ENCODE assay signal across 10 cellular contexts in the genomic region with DNA sequence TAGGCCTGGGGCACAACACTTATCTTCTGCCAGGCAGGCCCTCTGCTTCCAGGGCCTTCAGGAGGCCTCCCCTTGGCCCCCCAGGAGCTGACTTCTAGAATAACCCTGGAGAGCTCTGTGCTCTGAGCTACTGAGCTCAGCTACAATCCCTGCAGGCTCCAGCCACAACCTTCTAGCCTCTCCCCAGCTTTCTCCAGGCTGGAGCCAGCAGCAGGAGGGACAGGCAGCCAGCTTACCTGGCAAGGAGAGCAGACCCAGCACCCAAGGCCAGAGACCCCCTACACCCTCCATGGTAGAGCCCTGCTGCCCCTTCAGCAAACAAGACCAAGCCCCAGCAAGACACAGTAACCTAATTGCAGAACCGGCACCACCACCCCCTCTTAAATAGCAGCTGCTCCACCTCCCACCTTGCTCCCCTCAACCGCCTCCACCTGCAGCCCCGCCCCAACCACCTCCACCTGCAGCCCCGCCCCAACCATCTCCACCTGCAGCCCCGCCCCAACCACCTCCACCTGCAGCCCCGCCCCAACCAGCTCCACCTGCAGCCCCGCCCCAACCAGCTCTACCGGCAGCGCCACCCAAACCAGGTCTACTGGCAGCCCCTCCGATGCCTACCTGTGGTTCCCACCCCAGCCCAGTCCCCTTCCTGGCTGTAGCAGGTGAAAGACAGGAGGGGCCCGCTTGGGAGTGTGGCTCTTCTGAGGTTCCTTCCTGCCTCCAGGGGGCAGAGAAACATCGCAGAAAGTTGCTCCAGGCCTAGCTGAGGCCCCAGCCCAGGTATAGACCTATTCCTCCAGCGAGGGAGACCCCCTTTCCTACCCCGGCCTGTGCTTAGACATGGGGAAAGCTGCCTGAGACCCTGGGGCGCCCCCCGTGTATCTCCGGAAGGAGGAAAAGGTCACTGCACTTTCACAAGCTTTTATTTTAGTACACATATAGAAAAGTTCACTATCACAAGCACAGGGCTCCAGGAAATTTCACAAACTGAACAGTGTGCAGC. TPM values are rescaled to one million over a fixed set of nuclear protein-coding genes. Genes with fewer than 3 reads are reported as not detected.
DNase-seq lines count a peak whose midpoint lies in the region; ATAC-seq and TF ChIP-seq lines count a peak whose summit lies in the region.
"Had no signal": no experiment of that assay in that cellular context is flagged by ENCODE, and none has a peak within 500 bp of the region (broad histone marks: within the 10 kb centered on the region; RNA-seq: fewer than 3 reads in every experiment).

A gene (minus strand): TSS at position 357 of the 1,000 bp plus-strand sequence. CDS start 66 bp downstream, at position 291.

- peak; percentile 50 to 83 (median 72) for DNase-seq in CD8-positive, alpha-beta T cell
- DNase-seq in NCI-H69 (lab: John Stamatoyannopoulos, UW), result peak; percentile 84
- peak; percentile 61 for DNase-seq in activated T-cell treated with anti-CD3 and anti-CD28 coated beads for 1 hour (ENCODE audit: low read depth)
- DNase-seq in fibroblast of lung (ENCODE audit: low read depth in 2 of 2), result peak; percentile 23 to 38
- peak; percentile 79 for DNase-seq in neural progenitor cell (ENCODE audit: low spot score)

- no peaks in the 10 kb centered on the region for H4K20me1 ChIP-seq in fibroblast of lung (ENCODE audit: control insufficient read depth, extremely low read depth, insufficient read depth, low read length)
- H4K20me1 ChIP-seq in neural progenitor cell (ENCODE audit: low read depth), result no peaks in the 10 kb centered on the region

- H3K4me1 Mint-ChIP-seq in CD8-positive, alpha-beta T cell (ENCODE audit: low read depth), result peaks cover 31% of the 10 kb centered on the region
- no peaks in the 10 kb centered on the region for H3K4me1 Mint-ChIP-seq in neural progenitor cell

- H3K27ac ChIP-seq in CD8-positive, alpha-beta T cell (ENCODE audit: low read depth, low read length), result no peak within 1 kb of the TSS
- H3K27ac ChIP-seq in fibroblast of lung (ENCODE audit: insufficient read depth, low read length), result no peak within 1 kb of the TSS
- H3K27ac ChIP-seq in neural progenitor cell, result no peak within 1 kb of the TSS

- POLR2A ChIA-PET in CD8-positive, alpha-beta T cell (lab: Charles Lee), result interaction anchor here (0.9 to 4.1 kb wide), 8 partner anchors 10 to 70 kb away, joined by 3 to 61 read pairs (median 5); a partner anchor contains a TSS

- H3K79me2 ChIP-seq in fibroblast of lung (ENCODE audit: control insufficient read depth, insufficient read depth, low read length) (no peaks in the 10 kb centered on the region), neural progenitor cell (ENCODE audit: low read depth) (no peaks in the 10 kb centered on the region)

- CTCF ChIA-PET in CD8-positive, alpha-beta T cell (lab: Charles Lee), result interaction anchor here (0.6 to 22.6 kb wide), 39 partner anchors 9 to 821 kb away, joined by 3 to 775 read pairs (median 5); a partner anchor contains a TSS

- no peak within 1 kb of the TSS for H3K4me3 Mint-ChIP-seq in CD8-positive, alpha-beta T cell
- H3K4me3 Mint-ChIP-seq in neural progenitor cell, result no peak within 1 kb of the TSS

- H3K36me3 ChIP-seq in CD8-positive, alpha-beta T cell (ENCODE audit: insufficient read depth, low read length), result peaks cover 8% of the 10 kb centered on the region
- no peaks in the 10 kb centered on the region for H3K36me3 ChIP-seq in fibroblast of lung (ENCODE audit: control insufficient read depth, insufficient read depth, low read length)
- no peaks in the 10 kb centered on the region for H3K36me3 ChIP-seq in neural progenitor cell

- H3F3A ChIP-seq in neural progenitor cell (ENCODE audit: low read depth), result no peaks in the 10 kb centered on the region

- no peaks in the 10 kb centered on the region for H3K9me3 ChIP-seq in CD8-positive, alpha-beta T cell (ENCODE audit: low read length)
- no peaks in the 10 kb centered on the region for H3K9me3 ChIP-seq in fibroblast of lung (ENCODE audit: control insufficient read depth, insufficient read depth, low read depth, low read length)
- no peaks in the 10 kb centered on the region for H3K9me3 ChIP-seq in neural progenitor cell (ENCODE audit: low read depth)

- no peaks in the 10 kb centered on the region for H3K27me3 Mint-ChIP-seq in CD8-positive, alpha-beta T cell (ENCODE audit: low read depth)
- peaks cover 4% of the 10 kb centered on the region for H3K27me3 Mint-ChIP-seq in neural progenitor cell (ENCODE audit: insufficient read depth, low read depth)

- H3K9ac ChIP-seq in fibroblast of lung (ENCODE audit: insufficient read depth, low read length), result no peak within 1 kb of the TSS
- no peak within 1 kb of the TSS for H3K9ac ChIP-seq in neural progenitor cell

- H3K27me3 ChIP-seq in CD8-positive, alpha-beta T cell (ENCODE audit: insufficient read depth, low read length), result no peaks in the 10 kb centered on the region
- peaks cover 17% of the 10 kb centered on the region for H3K27me3 ChIP-seq in fibroblast of lung (ENCODE audit: control insufficient read depth, insufficient read depth, low read length)
- H3K27me3 ChIP-seq in neural progenitor cell, result no peaks in the 10 kb centered on the region

- H2AFZ ChIP-seq in fibroblast of lung (ENCODE audit: low read length), result no peak within 1 kb of the TSS
- H2AFZ ChIP-seq in neural progenitor cell (replicated peaks), result no peak within 1 kb of the TSS

- H3K4me2 ChIP-seq in fibroblast of lung (ENCODE audit: extremely low read depth, insufficient read depth, low read length) (no peak within 1 kb of the TSS), neural progenitor cell (no peak within 1 kb of the TSS)

- peak; percentile 52 for TF ChIP-seq CTCF in CD8-positive, alpha-beta T cell (IDR thresholded peaks at IDR 0.05)
- TF ChIP-seq CTCF in fibroblast of lung (conservative IDR thresholded peaks at IDR 0.05 in 1 of 2, IDR thresholded peaks at IDR 0.05 in 1 of 2; ENCODE audit: low read depth in 1 of 2, low read length in 2 of 2), result peak; percentile 53 to 60
- TF ChIP-seq CTCF in neural progenitor cell (IDR thresholded peaks at IDR 0.05), result peak; percentile 72

- peaks cover 23% of the 10 kb centered on the region for H3K4me1 ChIP-seq in CD8-positive, alpha-beta T cell (ENCODE audit: insufficient read depth, low read length)
- H3K4me1 ChIP-seq in fibroblast of lung (ENCODE audit: control insufficient read depth, extremely low read depth, insufficient read depth, low read length) (no peaks in the 10 kb centered on the region), neural progenitor cell (no peaks in the 10 kb centered on the region)

- H3K9me3 Mint-ChIP-seq in CD8-positive, alpha-beta T cell, result no peaks in the 10 kb centered on the region
- no peaks in the 10 kb centered on the region for H3K9me3 Mint-ChIP-seq in neural progenitor cell

- peak within 1 kb of the TSS; percentile 63 for H3K27ac Mint-ChIP-seq in CD8-positive, alpha-beta T cell
- H3K27ac Mint-ChIP-seq in neural progenitor cell, result no peak within 1 kb of the TSS

- H3K4me3 ChIP-seq in CD8-positive, alpha-beta T cell (ENCODE audit: low read depth, low read length), result no peak within 1 kb of the TSS
- no peak within 1 kb of the TSS for H3K4me3 ChIP-seq in fibroblast of lung (replicated peaks in 1 of 4; ENCODE audit: control extremely low read depth in 1 of 4, insufficient read depth in 1 of 4, low read depth in 3 of 4, low read length in 4 of 4)
- H3K4me3 ChIP-seq in neural progenitor cell, result no peak within 1 kb of the TSS

- peaks cover 26% of the 10 kb centered on the region for H3K36me3 Mint-ChIP-seq in CD8-positive, alpha-beta T cell
- no peaks in the 10 kb centered on the region for H3K36me3 Mint-ChIP-seq in neural progenitor cell

- peak; percentile 30 for ATAC-seq in CD8-positive, alpha-beta T cell
- peak; percentile 36 for ATAC-seq in GM21529 (IDR thresholded peaks at IDR 0.05; ENCODE audit: unreplicated experiment)
- ATAC-seq in HG02623 (IDR thresholded peaks at IDR 0.05; ENCODE audit: unreplicated experiment), result no peak
- no peak for ATAC-seq in HG03442 (IDR thresholded peaks at IDR 0.05; ENCODE audit: unreplicated experiment)

- intact Hi-C loops in CD8-positive, alpha-beta T cell (cut with DNase I, micrococcal nuclease), result loop anchor here (1.0 to 2.0 kb wide), 4 partner anchors 22 to 128 kb away; a partner anchor contains a TSS

RNA-seq across cellular contexts. Expression of the gene that starts here (rescaled TPM):
- total RNA-seq in CD8-positive, alpha-beta T cell, result 10 to 100 TPM; 16.6 to 17.5 TPM
- total RNA-seq in fibroblast of lung (not detected in 2 replicates), neural progenitor cell (ENCODE audit: low replicate concordance) (not detected in 2 replicates)
- not detected in 2 replicates for polyA plus RNA-seq in fibroblast of lung
- polyA plus RNA-seq in fibroblast of lung (2012), result not detected in 2 replicates
- polyA minus RNA-seq in fibroblast of lung (ENCODE audit: low replicate concordance), result not detected in 2 replicates
- total RNA-seq: LHCN-M2, skeletal muscle tissue had no signal

Comparison
In these comparisons a context has a peak if more than half of its experiments do, and no peak if none do; other contexts are left out.
1. RNA of the gene that starts here (total RNA-seq): 16.6 to 17.5 TPM in CD8-positive, alpha-beta T cell; not detected in fibroblast of lung and not detected in neural progenitor cell; every median in the first group is over 10 times any median in the second.
2. Peak in DNase-seq in fibroblast of lung; RNA of the gene not detected or under 1 TPM.
3. Peak in DNase-seq in neural progenitor cell; RNA of the gene not detected or under 1 TPM.
4. ATAC-seq: peak in CD8-positive, alpha-beta T cell (single experiment) and GM21529 (single experiment); none in HG02623 (single experiment) and HG03442 (single experiment).
5. DNase-seq: peak in every context shown above with its lines; median percentile 84 in NCI-H69; 79 in neural progenitor cell; 72 in CD8-positive, alpha-beta T cell; 61 in activated T-cell treated with anti-CD3 and anti-CD28 coated beads for 1 hour; 30 in fibroblast of lung.
6. Peak in every context shown above with its lines, with median percentiles within 50 percentile points of each other: CTCF ChIP-seq.